ENCODE assay signal across 1 cellular context in genomic region chr14:102370305-102370809, GRCh38.
TF ChIP-seq lines count a peak whose summit lies in the region.

No MANE protein-coding gene starts in this region.

TF ChIP-seq in IMR-90, 13 proteins besides CTCF, POLR2A, EP300 and RAD21 (continued from another document):
- TF ChIP-seq USF2 (IDR thresholded peaks at IDR 0.05; ENCODE audit: low read depth, low read length) = no peak
- no peak for TF ChIP-seq FOS (IDR thresholded peaks at IDR 0.05; ENCODE audit: low read depth, low read length)
- no peak for TF ChIP-seq MXI1 (IDR thresholded peaks at IDR 0.05; ENCODE audit: borderline replicate concordance, low read depth, low read length)
- TF ChIP-seq RFX5 (IDR thresholded peaks at IDR 0.05; ENCODE audit: low read depth, low read length) = no peak
- TF ChIP-seq SMC3 (IDR thresholded peaks at IDR 0.05; ENCODE audit: low read depth, low read length) = no peak
